In genomic region chr3:172449468-172450149, GRCh38 we compare ENCODE assay signal across 1 cellular context.
A peak's percentile ranks its signal among the peaks of the same experiment; 100 is the strongest.
TF ChIP-seq lines count a peak whose summit lies in the region.

No MANE protein-coding gene starts in this region.

TF ChIP-seq in K562, 482 proteins besides CTCF, POLR2A, EP300 and RAD21:
- TF ChIP-seq, protein P1, sequence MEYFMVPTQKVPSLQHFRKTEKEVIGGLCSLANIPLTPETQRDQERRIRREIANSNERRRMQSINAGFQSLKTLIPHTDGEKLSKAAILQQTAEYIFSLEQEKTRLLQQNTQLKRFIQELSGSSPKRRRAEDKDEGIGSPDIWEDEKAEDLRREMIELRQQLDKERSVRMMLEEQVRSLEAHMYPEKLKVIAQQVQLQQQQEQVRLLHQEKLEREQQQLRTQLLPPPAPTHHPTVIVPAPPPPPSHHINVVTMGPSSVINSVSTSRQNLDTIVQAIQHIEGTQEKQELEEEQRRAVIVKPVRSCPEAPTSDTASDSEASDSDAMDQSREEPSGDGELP (CRISPR knock-in tag; IDR thresholded peaks at IDR 0.05; ENCODE audit: borderline replicate concordance), result peak; percentile 28; the same call in 1 of the 2 replicates
- TF ChIP-seq ZNF212 (CRISPR knock-in tag; IDR thresholded peaks at IDR 0.05) (no peak), MAZ (CRISPR knock-in tag; conservative IDR thresholded peaks at IDR 0.05 in 1 of 2, IDR thresholded peaks at IDR 0.05 in 1 of 2) (peak in 1 of 2 experiments; percentile 36; a peak in 1 of 4 replicates), FOXP4 (CRISPR knock-in tag; IDR thresholded peaks at IDR 0.05; ENCODE audit: borderline replicate concordance) (no peak), EHMT2 (IDR thresholded peaks at IDR 0.05) (peak; percentile 96), NR3C1 (CRISPR knock-in tag; IDR thresholded peaks at IDR 0.05) (0 out of 2 replicates have a peak, but pooled peaks have one; percentile 78), PHTF2 (CRISPR knock-in tag; IDR thresholded peaks at IDR 0.05) (no peak), YY1 (IDR thresholded peaks at IDR 0.05; ENCODE audit: borderline replicate concordance in 1 of 3, control insufficient read depth in 1 of 3, extremely low read depth in 1 of 3, insufficient read depth in 3 of 3, insufficient read length in 1 of 3, insufficient replicate concordance in 2 of 3, low read depth in 1 of 3, low read length in 2 of 3) (peak in 1 of 3 experiments; percentile 62), TEAD1 (CRISPR knock-in tag; IDR thresholded peaks at IDR 0.05) (0 out of 4 replicates have a peak, but pooled peaks of 1 of the 2 experiments have one; percentile 19), ZBTB8A (IDR thresholded peaks at IDR 0.05; ENCODE audit: partially characterized antibody) (no peak), ZNF232 (CRISPR knock-in tag; IDR thresholded peaks at IDR 0.05) (peak; percentile 16; the same call in 1 of the 2 replicates), ZBTB7A (IDR thresholded peaks at IDR 0.05; ENCODE audit: borderline replicate concordance, control insufficient read depth, low read depth, low read length) (0 out of 2 replicates have a peak, but pooled peaks have one; percentile 34), FOXA1 (IDR thresholded peaks at IDR 0.05; ENCODE audit: borderline replicate concordance) (no peak), STAG1 (CRISPR knock-in tag; IDR thresholded peaks at IDR 0.05; ENCODE audit: borderline replicate concordance) (peak; percentile 39; the same call in 1 of the 2 replicates), PHF8 (IDR thresholded peaks at IDR 0.05; ENCODE audit: borderline replicate concordance, low read length) (no peak), MIER1 (IDR thresholded peaks at IDR 0.05; ENCODE audit: low read depth) (peak; percentile 93), ZBTB49 (CRISPR knock-in tag; IDR thresholded peaks at IDR 0.05; ENCODE audit: borderline replicate concordance) (0 out of 2 replicates have a peak, but pooled peaks have one; percentile 54), RCOR1 (IDR thresholded peaks at IDR 0.05; ENCODE audit: borderline replicate concordance in 1 of 2, low read depth in 2 of 2, low read length in 2 of 2) (peak in 1 of 2 experiments; percentile 41; a peak in 1 of 4 replicates), MTA1 (IDR thresholded peaks at IDR 0.05; ENCODE audit: borderline replicate concordance) (no peak), NFRKB (IDR thresholded peaks at IDR 0.05; ENCODE audit: low read depth) (no peak), FOXP1 (CRISPR knock-in tag; IDR thresholded peaks at IDR 0.05) (0 out of 2 replicates have a peak, but pooled peaks have one; percentile 26), TAF1 (IDR thresholded peaks at IDR 0.05; ENCODE audit: control insufficient read depth, extremely low read depth, insufficient read depth, low read length, severe bottlenecking) (no peak), ZNF766 (CRISPR knock-in tag; conservative IDR thresholded peaks at IDR 0.05) (0 out of 2 replicates have a peak, but pooled peaks have one; percentile 65)
- TF ChIP-seq, protein P2, sequence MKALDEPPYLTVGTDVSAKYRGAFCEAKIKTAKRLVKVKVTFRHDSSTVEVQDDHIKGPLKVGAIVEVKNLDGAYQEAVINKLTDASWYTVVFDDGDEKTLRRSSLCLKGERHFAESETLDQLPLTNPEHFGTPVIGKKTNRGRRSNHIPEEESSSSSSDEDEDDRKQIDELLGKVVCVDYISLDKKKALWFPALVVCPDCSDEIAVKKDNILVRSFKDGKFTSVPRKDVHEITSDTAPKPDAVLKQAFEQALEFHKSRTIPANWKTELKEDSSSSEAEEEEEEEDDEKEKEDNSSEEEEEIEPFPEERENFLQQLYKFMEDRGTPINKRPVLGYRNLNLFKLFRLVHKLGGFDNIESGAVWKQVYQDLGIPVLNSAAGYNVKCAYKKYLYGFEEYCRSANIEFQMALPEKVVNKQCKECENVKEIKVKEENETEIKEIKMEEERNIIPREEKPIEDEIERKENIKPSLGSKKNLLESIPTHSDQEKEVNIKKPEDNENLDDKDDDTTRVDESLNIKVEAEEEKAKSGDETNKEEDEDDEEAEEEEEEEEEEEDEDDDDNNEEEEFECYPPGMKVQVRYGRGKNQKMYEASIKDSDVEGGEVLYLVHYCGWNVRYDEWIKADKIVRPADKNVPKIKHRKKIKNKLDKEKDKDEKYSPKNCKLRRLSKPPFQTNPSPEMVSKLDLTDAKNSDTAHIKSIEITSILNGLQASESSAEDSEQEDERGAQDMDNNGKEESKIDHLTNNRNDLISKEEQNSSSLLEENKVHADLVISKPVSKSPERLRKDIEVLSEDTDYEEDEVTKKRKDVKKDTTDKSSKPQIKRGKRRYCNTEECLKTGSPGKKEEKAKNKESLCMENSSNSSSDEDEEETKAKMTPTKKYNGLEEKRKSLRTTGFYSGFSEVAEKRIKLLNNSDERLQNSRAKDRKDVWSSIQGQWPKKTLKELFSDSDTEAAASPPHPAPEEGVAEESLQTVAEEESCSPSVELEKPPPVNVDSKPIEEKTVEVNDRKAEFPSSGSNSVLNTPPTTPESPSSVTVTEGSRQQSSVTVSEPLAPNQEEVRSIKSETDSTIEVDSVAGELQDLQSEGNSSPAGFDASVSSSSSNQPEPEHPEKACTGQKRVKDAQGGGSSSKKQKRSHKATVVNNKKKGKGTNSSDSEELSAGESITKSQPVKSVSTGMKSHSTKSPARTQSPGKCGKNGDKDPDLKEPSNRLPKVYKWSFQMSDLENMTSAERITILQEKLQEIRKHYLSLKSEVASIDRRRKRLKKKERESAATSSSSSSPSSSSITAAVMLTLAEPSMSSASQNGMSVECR (CRISPR knock-in tag; IDR thresholded peaks at IDR 0.05), result peak; percentile 53; the same call in 1 of the 2 replicates
- TF ChIP-seq, protein P3, sequence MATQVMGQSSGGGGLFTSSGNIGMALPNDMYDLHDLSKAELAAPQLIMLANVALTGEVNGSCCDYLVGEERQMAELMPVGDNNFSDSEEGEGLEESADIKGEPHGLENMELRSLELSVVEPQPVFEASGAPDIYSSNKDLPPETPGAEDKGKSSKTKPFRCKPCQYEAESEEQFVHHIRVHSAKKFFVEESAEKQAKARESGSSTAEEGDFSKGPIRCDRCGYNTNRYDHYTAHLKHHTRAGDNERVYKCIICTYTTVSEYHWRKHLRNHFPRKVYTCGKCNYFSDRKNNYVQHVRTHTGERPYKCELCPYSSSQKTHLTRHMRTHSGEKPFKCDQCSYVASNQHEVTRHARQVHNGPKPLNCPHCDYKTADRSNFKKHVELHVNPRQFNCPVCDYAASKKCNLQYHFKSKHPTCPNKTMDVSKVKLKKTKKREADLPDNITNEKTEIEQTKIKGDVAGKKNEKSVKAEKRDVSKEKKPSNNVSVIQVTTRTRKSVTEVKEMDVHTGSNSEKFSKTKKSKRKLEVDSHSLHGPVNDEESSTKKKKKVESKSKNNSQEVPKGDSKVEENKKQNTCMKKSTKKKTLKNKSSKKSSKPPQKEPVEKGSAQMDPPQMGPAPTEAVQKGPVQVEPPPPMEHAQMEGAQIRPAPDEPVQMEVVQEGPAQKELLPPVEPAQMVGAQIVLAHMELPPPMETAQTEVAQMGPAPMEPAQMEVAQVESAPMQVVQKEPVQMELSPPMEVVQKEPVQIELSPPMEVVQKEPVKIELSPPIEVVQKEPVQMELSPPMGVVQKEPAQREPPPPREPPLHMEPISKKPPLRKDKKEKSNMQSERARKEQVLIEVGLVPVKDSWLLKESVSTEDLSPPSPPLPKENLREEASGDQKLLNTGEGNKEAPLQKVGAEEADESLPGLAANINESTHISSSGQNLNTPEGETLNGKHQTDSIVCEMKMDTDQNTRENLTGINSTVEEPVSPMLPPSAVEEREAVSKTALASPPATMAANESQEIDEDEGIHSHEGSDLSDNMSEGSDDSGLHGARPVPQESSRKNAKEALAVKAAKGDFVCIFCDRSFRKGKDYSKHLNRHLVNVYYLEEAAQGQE (CRISPR knock-in tag; IDR thresholded peaks at IDR 0.05; ENCODE audit: low read depth), result peak; percentile 97
- TF ChIP-seq, protein P4, sequence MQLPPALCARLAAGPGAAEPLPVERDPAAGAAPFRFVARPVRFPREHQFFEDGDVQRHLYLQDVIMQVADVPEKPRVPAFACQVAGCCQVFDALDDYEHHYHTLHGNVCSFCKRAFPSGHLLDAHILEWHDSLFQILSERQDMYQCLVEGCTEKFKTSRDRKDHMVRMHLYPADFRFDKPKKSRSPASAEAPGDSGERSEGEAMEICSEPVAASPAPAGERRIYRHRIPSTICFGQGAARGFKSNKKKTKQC (CRISPR knock-in tag; IDR thresholded peaks at IDR 0.05), result peak; percentile 68; the same call in 1 of the 2 replicates
- TF ChIP-seq, protein P5, sequence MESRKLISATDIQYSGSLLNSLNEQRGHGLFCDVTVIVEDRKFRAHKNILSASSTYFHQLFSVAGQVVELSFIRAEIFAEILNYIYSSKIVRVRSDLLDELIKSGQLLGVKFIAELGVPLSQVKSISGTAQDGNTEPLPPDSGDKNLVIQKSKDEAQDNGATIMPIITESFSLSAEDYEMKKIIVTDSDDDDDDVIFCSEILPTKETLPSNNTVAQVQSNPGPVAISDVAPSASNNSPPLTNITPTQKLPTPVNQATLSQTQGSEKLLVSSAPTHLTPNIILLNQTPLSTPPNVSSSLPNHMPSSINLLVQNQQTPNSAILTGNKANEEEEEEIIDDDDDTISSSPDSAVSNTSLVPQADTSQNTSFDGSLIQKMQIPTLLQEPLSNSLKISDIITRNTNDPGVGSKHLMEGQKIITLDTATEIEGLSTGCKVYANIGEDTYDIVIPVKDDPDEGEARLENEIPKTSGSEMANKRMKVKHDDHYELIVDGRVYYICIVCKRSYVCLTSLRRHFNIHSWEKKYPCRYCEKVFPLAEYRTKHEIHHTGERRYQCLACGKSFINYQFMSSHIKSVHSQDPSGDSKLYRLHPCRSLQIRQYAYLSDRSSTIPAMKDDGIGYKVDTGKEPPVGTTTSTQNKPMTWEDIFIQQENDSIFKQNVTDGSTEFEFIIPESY (CRISPR knock-in tag; IDR thresholded peaks at IDR 0.05), result peak; percentile 36; the same call in 1 of the 2 replicates
